In the genomic region with DNA sequence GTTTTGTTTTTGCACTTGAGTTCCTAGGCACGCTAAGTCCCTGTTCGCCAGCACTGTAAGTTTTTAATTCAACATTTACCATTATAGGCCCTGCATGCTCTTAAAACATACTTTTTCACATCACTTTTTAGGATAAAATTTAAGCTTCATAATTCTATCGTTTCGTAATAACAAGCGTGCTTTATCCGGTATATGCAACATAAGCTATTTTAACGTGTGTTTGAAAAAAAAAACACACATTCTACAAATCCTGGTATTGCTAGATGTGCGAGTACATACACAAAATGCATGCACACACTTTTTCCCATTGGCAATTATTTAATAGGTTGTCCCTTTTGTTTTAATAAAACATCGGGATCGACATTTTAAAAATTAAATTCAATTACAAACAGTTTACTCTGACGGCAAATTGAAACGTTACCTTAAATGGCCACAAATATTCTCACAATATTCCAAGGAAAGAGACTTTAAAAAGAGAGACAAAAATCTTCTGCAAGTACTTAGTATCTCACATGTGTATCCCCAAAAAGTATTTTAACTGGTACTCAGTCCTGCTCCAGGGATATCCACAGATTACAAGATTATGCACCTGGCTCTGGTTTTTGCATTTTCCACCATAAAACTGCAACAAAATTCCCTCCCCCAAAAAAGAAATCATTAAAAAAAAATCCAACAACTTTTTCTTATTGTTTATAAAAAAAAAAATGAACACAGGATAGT, we compare ENCODE assay signal across 8 cellular contexts. TPM values are rescaled to one million over a fixed set of nuclear protein-coding genes. Genes with fewer than 3 reads are reported as not detected.
DNase-seq lines count a peak whose midpoint lies in the region; ATAC-seq and TF ChIP-seq lines count a peak whose summit lies in the region.

No MANE protein-coding gene starts in this region.

- ATAC-seq in memory B cell (ENCODE audit: low read depth): no peak
- ATAC-seq in HG03139 (IDR thresholded peaks at IDR 0.05; ENCODE audit: unreplicated experiment): no peak
- no peak for ATAC-seq in activated naive CD4-positive, alpha-beta T cell treated with anti-CD3 and anti-CD28 coated beads, Interleukin-2, amount 50 U/mL, for 72 hours

- DNase-seq in GM06990 (ENCODE audit: extremely low read depth, insufficient read length): no peak
- peak; percentile 69 for DNase-seq in NCI-H2171 treated with DMSO at 0.1 percent for 48 hours (lab: John Stamatoyannopoulos, UW)
- peak; percentile 24 for DNase-seq in cerebellum (ENCODE audit: low spot score)
- DNase-seq in memory B cell (ENCODE audit: low spot score in 2 of 2): no peak
- no peak for DNase-seq in vagina (ENCODE audit: extremely low spot score in 2 of 2)
- DNase-seq in T1000 (lab: John Stamatoyannopoulos, UW): no peak
- DNase-seq in activated naive CD4-positive, alpha-beta T cell treated with anti-CD3 and anti-CD28 coated beads, Interleukin-2, amount 50 U/mL, for 72 hours (ENCODE audit: low spot score in 2 of 2): no peak

- TF ChIP-seq CTCF in GM06990 (IDR thresholded peaks at IDR 0.05; ENCODE audit: insufficient read depth, low read length, poor library complexity, severe bottlenecking) (no peak), vagina (IDR thresholded peaks at IDR 0.05) (no peak)

- no peaks in the 10 kb centered on the region for H3K9me3 ChIP-seq in vagina

- intact Hi-C loops in vagina (cut with DNase I): loop anchor here (5.0 to 10.0 kb wide), 2 partner anchors 267 to 344 kb away; no protein-coding TSS in a partner anchor

- peaks cover 31% of the 10 kb centered on the region for H3K4me1 ChIP-seq in vagina

- H3K36me3 ChIP-seq in GM06990 (ENCODE audit: control insufficient read depth, insufficient read depth, low read length) (no peaks in the 10 kb centered on the region), vagina (no peaks in the 10 kb centered on the region)

- peak overlapping the region; percentile 95 for H3K27ac Mint-ChIP-seq in memory B cell
- no peak overlapping the region for H3K27ac Mint-ChIP-seq in activated naive CD4-positive, alpha-beta T cell treated with anti-CD3 and anti-CD28 coated beads, Interleukin-2, amount 50 U/mL, for 72 hours

- peaks cover 6% of the 10 kb centered on the region for H3K27me3 Mint-ChIP-seq in memory B cell

- H3K27me3 ChIP-seq in GM06990 (replicated peaks; ENCODE audit: control insufficient read depth, insufficient read depth, low read length) (no peaks in the 10 kb centered on the region), vagina (no peaks in the 10 kb centered on the region)

- peak overlapping the region; percentile 97 for H3K27ac ChIP-seq in vagina

- H3K9me3 Mint-ChIP-seq in memory B cell: no peaks in the 10 kb centered on the region
- no peaks in the 10 kb centered on the region for H3K9me3 Mint-ChIP-seq in activated naive CD4-positive, alpha-beta T cell treated with anti-CD3 and anti-CD28 coated beads, Interleukin-2, amount 50 U/mL, for 72 hours

- H3K4me1 Mint-ChIP-seq in memory B cell: peaks cover 21% of the 10 kb centered on the region

- TF ChIP-seq POLR2A in vagina (IDR thresholded peaks at IDR 0.05): no peak

- H3K4me3 ChIP-seq in GM06990 (replicated peaks; ENCODE audit: low read depth, low read length) (peak overlapping the region; percentile 47), vagina (peak overlapping the region; percentile 72 to 77)

- peak overlapping the region; percentile 91 for H3K4me3 Mint-ChIP-seq in memory B cell

- peaks cover 4% of the 10 kb centered on the region for H3K36me3 Mint-ChIP-seq in memory B cell
- H3K36me3 Mint-ChIP-seq in activated naive CD4-positive, alpha-beta T cell treated with anti-CD3 and anti-CD28 coated beads, Interleukin-2, amount 50 U/mL, for 72 hours: peaks cover 6 to 11% of the 10 kb centered on the region in 2 donors

RNA-seq across cellular contexts. Expression of a gene that starts 1.0 kb away (rescaled TPM):
- total RNA-seq in cerebellum (549 TPM), vagina (105 TPM)
- total RNA-seq in activated naive CD4-positive, alpha-beta T cell treated with anti-CD3 and anti-CD28 coated beads, Interleukin-2, amount 50 U/mL, for 72 hours: 1 to 10 TPM in 1 of 2 donors, under 1 TPM in 1; 0.46 to 1.6 TPM

Comparison
In these comparisons a context has a peak if more than half of its experiments do, and no peak if none do; other contexts are left out.
1. DNase-seq: peak in NCI-H2171 treated with DMSO at 0.1 percent for 48 hours (single experiment) and cerebellum (single experiment); none in GM06990 (single experiment), memory B cell (0 of 2), vagina (0 of 2), T1000 (single experiment) and activated naive CD4-positive, alpha-beta T cell treated with anti-CD3 and anti-CD28 coated beads, Interleukin-2, amount 50 U/mL, for 72 hours (0 of 2).
2. RNA of a gene that starts 1.0 kb away (total RNA-seq): 549 TPM in cerebellum (single experiment) and 105 TPM in vagina (single experiment); 0.46 to 1.6 TPM in activated naive CD4-positive, alpha-beta T cell treated with anti-CD3 and anti-CD28 coated beads, Interleukin-2, amount 50 U/mL, for 72 hours; every median in the first group is over 10 times any median in the second.